In genomic region chr1:183019860-183020259, GRCh38 we compare ENCODE assay signal across 15 cellular contexts. TPM values are rescaled to one million over a fixed set of nuclear protein-coding genes. Genes with fewer than 3 reads are reported as not detected.
A peak's percentile ranks its signal among the peaks of the same experiment; 100 is the strongest.
DNase-seq lines count a peak whose midpoint lies in the region; ATAC-seq, FAIRE-seq and TF ChIP-seq lines count a peak whose summit lies in the region.
"Had no signal": no experiment of that assay in that cellular context is flagged by ENCODE, and none has a peak within 500 bp of the region (broad histone marks: within the 10 kb centered on the region; RNA-seq: fewer than 3 reads in every experiment).

No MANE protein-coding gene starts in this region.

- FAIRE-seq in pancreas (lab: Jason Lieb, UNC), result no peak

- ATAC-seq in pancreas, result peak in 2 of 4 donors; percentile 11 to 20
- ATAC-seq in GM18909 (IDR thresholded peaks at IDR 0.05; ENCODE audit: poor library complexity, unreplicated experiment), result no peak
- ATAC-seq: activated CD4-positive, CD25-positive, alpha-beta regulatory T cell treated with anti-CD3 and anti-CD28 coated beads, Interleukin-2, amount 50 U/mL, for 24 hours had no signal

- H3K27ac Mint-ChIP-seq in endothelial cell (ENCODE audit: unreplicated experiment), result peak overlapping the region; percentile 91
- no peak overlapping the region for H3K27ac Mint-ChIP-seq in activated CD4-positive, alpha-beta memory T cell treated with anti-CD3 and anti-CD28 coated beads for 36 hours

- H3K36me3 Mint-ChIP-seq in endothelial cell (ENCODE audit: low read depth, unreplicated experiment), result peaks cover 4% of the 10 kb centered on the region
- H3K36me3 Mint-ChIP-seq in activated CD4-positive, alpha-beta memory T cell treated with anti-CD3 and anti-CD28 coated beads for 36 hours, result no peaks in the 10 kb centered on the region

- CTCF ChIA-PET in activated CD4-positive, alpha-beta memory T cell treated with anti-CD3 and anti-CD28 coated beads for 36 hours (lab: Charles Lee), result no interaction called here

- H3K4me1 Mint-ChIP-seq in endothelial cell (ENCODE audit: unreplicated experiment), result peaks cover 29% of the 10 kb centered on the region
- peaks cover 15% of the 10 kb centered on the region for H3K4me1 Mint-ChIP-seq in activated CD4-positive, alpha-beta memory T cell treated with anti-CD3 and anti-CD28 coated beads for 36 hours (ENCODE audit: low read depth)

- no peak for TF ChIP-seq CTCF in endothelial cell (IDR thresholded peaks at IDR 0.05; ENCODE audit: unreplicated experiment)
- no peak for TF ChIP-seq CTCF in pancreas (IDR thresholded peaks at IDR 0.05)

- H3K4me3 ChIP-seq in pancreas, result no peak overlapping the region
- H3K4me3 ChIP-seq: transverse colon had no signal

- H3K27me3 Mint-ChIP-seq in endothelial cell (ENCODE audit: unreplicated experiment), result peaks cover 12% of the 10 kb centered on the region
- H3K27me3 Mint-ChIP-seq in activated CD4-positive, alpha-beta memory T cell treated with anti-CD3 and anti-CD28 coated beads for 36 hours, result peaks cover 48% of the 10 kb centered on the region

- H3K9me3 Mint-ChIP-seq in endothelial cell (ENCODE audit: unreplicated experiment), result no peaks in the 10 kb centered on the region
- H3K9me3 Mint-ChIP-seq in activated CD4-positive, alpha-beta memory T cell treated with anti-CD3 and anti-CD28 coated beads for 36 hours, result no peaks in the 10 kb centered on the region

- 9 to 12% methylated on average over 1 of the region's 1 CpG for WGBS in pancreas, 2 donors

- peaks cover 0 to 21% (median 5%) of the 10 kb centered on the region in 3 donors for H3K4me1 ChIP-seq in pancreas

- intact Hi-C loops in pancreas (cut with DNase I), result no loop called here
- intact Hi-C loops in activated CD4-positive, alpha-beta memory T cell treated with anti-CD3 and anti-CD28 coated beads for 36 hours (cut with micrococcal nuclease), result no loop called here

- H3K9me3 ChIP-seq in pancreas, result no peaks in the 10 kb centered on the region
- H3K9me3 ChIP-seq: neutrophil, transverse colon had no signal

- no peaks in the 10 kb centered on the region for H3K27me3 ChIP-seq in pancreas

- POLR2A ChIA-PET in activated CD4-positive, alpha-beta memory T cell treated with anti-CD3 and anti-CD28 coated beads for 36 hours (lab: Charles Lee), result no interaction called here

- DNase-seq in H4 (ENCODE audit: low spot score), result peak; percentile 83
- peak; percentile 27 for DNase-seq in NCI-H774 (lab: John Stamatoyannopoulos, UW)
- DNase-seq in endothelial cell (ENCODE audit: low spot score), result peak; percentile 10
- peak in 4 of 6 donors; percentile 37 to 56 (median 50) for DNase-seq in pancreas
- no peak for DNase-seq in amniotic stem cell (lab: John Stamatoyannopoulos, UW)
- no peak for DNase-seq in activated CD4-positive, alpha-beta memory T cell treated with anti-CD3 and anti-CD28 coated beads for 36 hours
- DNase-seq in HuH-7 (ENCODE audit: low spot score), result no peak
- DNase-seq: activated effector memory CD4-positive, alpha-beta T cell treated with anti-CD3 and anti-CD28 coated beads, Interleukin-2, amount 50 U/mL, for 16 hours; effector CD8-positive, alpha-beta T cell; NCI-H187; Right ventricle myocardium superior; transverse colon had no signal

- no peak overlapping the region for H3K4me3 Mint-ChIP-seq in endothelial cell (ENCODE audit: unreplicated experiment)
- H3K4me3 Mint-ChIP-seq in activated CD4-positive, alpha-beta memory T cell treated with anti-CD3 and anti-CD28 coated beads for 36 hours, result no peak overlapping the region

- H3K36me3 ChIP-seq in pancreas, result no peaks in the 10 kb centered on the region
- H3K36me3 ChIP-seq: neutrophil, transverse colon had no signal

- H3K27ac ChIP-seq in pancreas, result peak overlapping the region in 3 of 4 donors; percentile 17 to 46 (median 32)
- H3K27ac ChIP-seq: neutrophil, transverse colon had no signal

RNA-seq across cellular contexts. Expression of gene LAMC1, which starts 3.4 kb away (rescaled TPM):
- 99.6 and 122 TPM in 2 replicates for total RNA-seq in H4 (2014; rRNA removed; shearing (Covaris generic))
- total RNA-seq in endothelial cell (ENCODE audit: unreplicated experiment), result 265 TPM
- total RNA-seq in pancreas, result 10 to 100 TPM; 16.4 to 50.1 (median 37.0) TPM
- polyA plus RNA-seq in pancreas, result 10 to 100 TPM; 11.2 to 12.3 TPM
- total RNA-seq in activated CD4-positive, alpha-beta memory T cell treated with anti-CD3 and anti-CD28 coated beads for 36 hours, result under 1 TPM; 0.19 to 0.22 TPM

Comparison
In these comparisons a context has a peak if more than half of its experiments do, and no peak if none do; other contexts are left out.
1. DNase-seq: peak in H4 (single experiment), NCI-H774 (single experiment), endothelial cell (single experiment) and pancreas (4 of 6); none in amniotic stem cell (single experiment), activated CD4-positive, alpha-beta memory T cell treated with anti-CD3 and anti-CD28 coated beads for 36 hours (single experiment) and HuH-7 (single experiment).
2. RNA of gene LAMC1, which starts 3.4 kb away (total RNA-seq): 265 TPM in endothelial cell (single experiment), 99.6 to 122 TPM in H4 and 16.4 to 50.1 TPM in pancreas; 0.19 to 0.22 TPM in activated CD4-positive, alpha-beta memory T cell treated with anti-CD3 and anti-CD28 coated beads for 36 hours; every median in the first group is over 10 times any median in the second.